2 cellular contexts compared by ENCODE assay signal in the genomic region with DNA sequence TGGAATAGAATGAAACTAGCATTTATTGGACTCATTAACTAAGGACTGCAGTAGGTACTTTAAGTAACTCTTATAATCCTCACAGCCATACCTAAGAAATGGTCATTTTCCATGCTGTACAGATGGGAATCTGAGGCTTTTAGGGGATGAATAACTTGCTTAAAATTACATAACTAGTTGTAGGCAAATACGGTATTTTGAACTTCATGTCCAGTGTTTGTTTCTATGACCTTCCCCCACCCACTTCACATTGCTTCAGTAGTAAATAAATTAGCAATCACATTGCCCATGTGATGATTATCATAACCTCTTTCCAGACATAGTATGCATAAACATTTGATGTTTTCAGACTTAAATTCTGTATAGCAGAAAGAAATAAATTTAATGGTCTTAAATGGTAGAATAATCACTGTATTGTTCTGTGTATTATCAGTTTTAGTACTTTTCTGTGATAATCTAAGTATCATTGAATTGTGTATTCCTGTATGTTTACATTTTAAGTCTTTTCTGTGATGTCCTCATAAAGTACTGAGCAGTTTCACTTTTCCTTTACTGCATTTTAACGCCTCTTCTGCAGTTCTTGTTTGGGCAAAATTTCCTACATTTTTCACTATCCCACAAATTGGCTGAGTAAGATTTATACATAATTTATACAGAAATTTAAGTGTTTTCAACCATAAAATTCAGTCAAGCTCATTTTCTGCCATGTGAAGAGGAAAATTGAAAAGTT.
TF ChIP-seq lines count a peak whose summit lies in the region.

No MANE protein-coding gene starts in this region.

TF ChIP-seq in liver, 16 proteins besides CTCF, POLR2A, EP300 and RAD21:
- TF ChIP-seq JUND (IDR thresholded peaks at IDR 0.05): no peak
- TF ChIP-seq FOXA2 (IDR thresholded peaks at IDR 0.05): no peak
- TF ChIP-seq NR2F2 (IDR thresholded peaks at IDR 0.05): no peak
- no peak for TF ChIP-seq RXRA (IDR thresholded peaks at IDR 0.05)
- no peak for TF ChIP-seq TAF1 (conservative IDR thresholded peaks at IDR 0.05)
- TF ChIP-seq, protein P1, sequence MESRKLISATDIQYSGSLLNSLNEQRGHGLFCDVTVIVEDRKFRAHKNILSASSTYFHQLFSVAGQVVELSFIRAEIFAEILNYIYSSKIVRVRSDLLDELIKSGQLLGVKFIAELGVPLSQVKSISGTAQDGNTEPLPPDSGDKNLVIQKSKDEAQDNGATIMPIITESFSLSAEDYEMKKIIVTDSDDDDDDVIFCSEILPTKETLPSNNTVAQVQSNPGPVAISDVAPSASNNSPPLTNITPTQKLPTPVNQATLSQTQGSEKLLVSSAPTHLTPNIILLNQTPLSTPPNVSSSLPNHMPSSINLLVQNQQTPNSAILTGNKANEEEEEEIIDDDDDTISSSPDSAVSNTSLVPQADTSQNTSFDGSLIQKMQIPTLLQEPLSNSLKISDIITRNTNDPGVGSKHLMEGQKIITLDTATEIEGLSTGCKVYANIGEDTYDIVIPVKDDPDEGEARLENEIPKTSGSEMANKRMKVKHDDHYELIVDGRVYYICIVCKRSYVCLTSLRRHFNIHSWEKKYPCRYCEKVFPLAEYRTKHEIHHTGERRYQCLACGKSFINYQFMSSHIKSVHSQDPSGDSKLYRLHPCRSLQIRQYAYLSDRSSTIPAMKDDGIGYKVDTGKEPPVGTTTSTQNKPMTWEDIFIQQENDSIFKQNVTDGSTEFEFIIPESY (IDR thresholded peaks at IDR 0.05): no peak
- TF ChIP-seq EGR1 (IDR thresholded peaks at IDR 0.05; ENCODE audit: low read depth in 2 of 2): no peak
- no peak for TF ChIP-seq HNF4A (conservative IDR thresholded peaks at IDR 0.05)
- no peak for TF ChIP-seq YY1 (IDR thresholded peaks at IDR 0.05)
- TF ChIP-seq, protein P2, sequence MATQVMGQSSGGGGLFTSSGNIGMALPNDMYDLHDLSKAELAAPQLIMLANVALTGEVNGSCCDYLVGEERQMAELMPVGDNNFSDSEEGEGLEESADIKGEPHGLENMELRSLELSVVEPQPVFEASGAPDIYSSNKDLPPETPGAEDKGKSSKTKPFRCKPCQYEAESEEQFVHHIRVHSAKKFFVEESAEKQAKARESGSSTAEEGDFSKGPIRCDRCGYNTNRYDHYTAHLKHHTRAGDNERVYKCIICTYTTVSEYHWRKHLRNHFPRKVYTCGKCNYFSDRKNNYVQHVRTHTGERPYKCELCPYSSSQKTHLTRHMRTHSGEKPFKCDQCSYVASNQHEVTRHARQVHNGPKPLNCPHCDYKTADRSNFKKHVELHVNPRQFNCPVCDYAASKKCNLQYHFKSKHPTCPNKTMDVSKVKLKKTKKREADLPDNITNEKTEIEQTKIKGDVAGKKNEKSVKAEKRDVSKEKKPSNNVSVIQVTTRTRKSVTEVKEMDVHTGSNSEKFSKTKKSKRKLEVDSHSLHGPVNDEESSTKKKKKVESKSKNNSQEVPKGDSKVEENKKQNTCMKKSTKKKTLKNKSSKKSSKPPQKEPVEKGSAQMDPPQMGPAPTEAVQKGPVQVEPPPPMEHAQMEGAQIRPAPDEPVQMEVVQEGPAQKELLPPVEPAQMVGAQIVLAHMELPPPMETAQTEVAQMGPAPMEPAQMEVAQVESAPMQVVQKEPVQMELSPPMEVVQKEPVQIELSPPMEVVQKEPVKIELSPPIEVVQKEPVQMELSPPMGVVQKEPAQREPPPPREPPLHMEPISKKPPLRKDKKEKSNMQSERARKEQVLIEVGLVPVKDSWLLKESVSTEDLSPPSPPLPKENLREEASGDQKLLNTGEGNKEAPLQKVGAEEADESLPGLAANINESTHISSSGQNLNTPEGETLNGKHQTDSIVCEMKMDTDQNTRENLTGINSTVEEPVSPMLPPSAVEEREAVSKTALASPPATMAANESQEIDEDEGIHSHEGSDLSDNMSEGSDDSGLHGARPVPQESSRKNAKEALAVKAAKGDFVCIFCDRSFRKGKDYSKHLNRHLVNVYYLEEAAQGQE (IDR thresholded peaks at IDR 0.05): no peak
- TF ChIP-seq, protein P3, sequence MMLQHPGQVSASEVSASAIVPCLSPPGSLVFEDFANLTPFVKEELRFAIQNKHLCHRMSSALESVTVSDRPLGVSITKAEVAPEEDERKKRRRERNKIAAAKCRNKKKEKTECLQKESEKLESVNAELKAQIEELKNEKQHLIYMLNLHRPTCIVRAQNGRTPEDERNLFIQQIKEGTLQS (IDR thresholded peaks at IDR 0.05): no peak
- TF ChIP-seq HNF4G (IDR thresholded peaks at IDR 0.05): no peak
- no peak for TF ChIP-seq SP1 (IDR thresholded peaks at IDR 0.05)
- TF ChIP-seq GABPA (IDR thresholded peaks at IDR 0.05 in 1 of 2, conservative IDR thresholded peaks at IDR 0.05 in 1 of 2): no peak

TF ChIP-seq in HepG2, 621 proteins besides CTCF, POLR2A, EP300 and RAD21:
- TF ChIP-seq MYNN (CRISPR knock-in tag; IDR thresholded peaks at IDR 0.05; ENCODE audit: low read depth): no peak
